ENCODE assay signal across 12 cellular contexts in the genomic region with DNA sequence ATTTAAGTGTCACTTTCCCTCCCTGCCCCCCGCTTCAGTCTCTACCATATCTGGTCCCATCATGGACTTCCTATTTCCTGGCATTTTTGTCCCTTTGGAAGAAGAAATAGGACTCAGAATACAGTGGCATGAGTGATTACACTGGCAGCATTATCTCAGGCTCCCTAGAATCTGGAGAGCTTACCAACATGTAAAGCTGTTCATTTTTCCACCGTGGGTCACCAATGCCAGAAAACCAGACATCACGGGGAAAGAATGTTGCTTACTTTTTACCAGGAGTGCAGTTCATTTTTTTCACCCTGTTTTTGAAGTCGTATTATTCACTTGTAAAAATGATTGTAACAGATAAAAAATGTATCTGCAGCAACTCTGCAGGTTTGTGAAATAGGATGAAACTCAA. TPM values are rescaled to one million over a fixed set of nuclear protein-coding genes. Genes with fewer than 3 reads are reported as not detected.
DNase-seq lines count a peak whose midpoint lies in the region; ATAC-seq and TF ChIP-seq lines count a peak whose summit lies in the region.
"Had no signal": no experiment of that assay in that cellular context is flagged by ENCODE, and none has a peak within 500 bp of the region (broad histone marks: within the 10 kb centered on the region; RNA-seq: fewer than 3 reads in every experiment).

No MANE protein-coding gene starts in this region.

- intact Hi-C loops in vagina (cut with DNase I) (no loop called here), esophagus squamous epithelium (cut with DNase I) (no loop called here)

- H3K36me3 ChIP-seq in mesodermal cell (ENCODE audit: control insufficient read depth, insufficient read depth, low read length): peaks cover 9% of the 10 kb centered on the region
- H3K36me3 ChIP-seq in vagina: no peaks in the 10 kb centered on the region
- H3K36me3 ChIP-seq in esophagus squamous epithelium: peaks cover 0 to 19% (median 0%) of the 10 kb centered on the region in 3 donors

- no peaks in the 10 kb centered on the region for H3K9me3 Mint-ChIP-seq in activated naive CD8-positive, alpha-beta T cell treated with anti-CD3 and anti-CD28 coated beads, Interleukin-2, amount 50 U/mL, for 24 hours
- no peaks in the 10 kb centered on the region for H3K9me3 Mint-ChIP-seq in activated naive CD8-positive, alpha-beta T cell treated with anti-CD3 and anti-CD28 coated beads for 36 hours

- H3K27ac ChIP-seq in mesodermal cell (ENCODE audit: low read depth, low read length, severe bottlenecking) (peak overlapping the region; percentile 38), vagina (peak overlapping the region; percentile 54), esophagus squamous epithelium (peak overlapping the region in 2 of 4 donors; percentile 25 to 36)

- H3K36me3 Mint-ChIP-seq in activated naive CD8-positive, alpha-beta T cell treated with anti-CD3 and anti-CD28 coated beads, Interleukin-2, amount 50 U/mL, for 24 hours (ENCODE audit: low read depth): peaks cover 24% of the 10 kb centered on the region
- H3K36me3 Mint-ChIP-seq in activated naive CD8-positive, alpha-beta T cell treated with anti-CD3 and anti-CD28 coated beads for 36 hours: peaks cover 20% of the 10 kb centered on the region

- TF ChIP-seq POLR2A in vagina (IDR thresholded peaks at IDR 0.05): no peak
- TF ChIP-seq POLR2A in esophagus squamous epithelium (IDR thresholded peaks at IDR 0.05): no peak

- no peaks in the 10 kb centered on the region for H3K27me3 Mint-ChIP-seq in activated naive CD8-positive, alpha-beta T cell treated with anti-CD3 and anti-CD28 coated beads, Interleukin-2, amount 50 U/mL, for 24 hours
- no peaks in the 10 kb centered on the region for H3K27me3 Mint-ChIP-seq in activated naive CD8-positive, alpha-beta T cell treated with anti-CD3 and anti-CD28 coated beads for 36 hours

- no peak for DNase-seq in activated naive CD8-positive, alpha-beta T cell treated with anti-CD3 and anti-CD28 coated beads, Interleukin-2, amount 50 U/mL, for 24 hours
- DNase-seq in activated naive CD8-positive, alpha-beta T cell treated with anti-CD3 and anti-CD28 coated beads for 36 hours: no peak
- DNase-seq in cerebellum (ENCODE audit: low spot score): peak; percentile 15
- DNase-seq in vagina (ENCODE audit: extremely low spot score in 2 of 2): no peak
- DNase-seq in esophagus squamous epithelium (lab: John Stamatoyannopoulos, UW): no peak
- DNase-seq: mesendoderm, NCI-H1694, OCI-M1 had no signal

- 83 to 100% methylated on average over 1 to 3 of the region's 4 CpGs for WGBS in mesodermal cell (ENCODE audit: insufficient coverage in 2 of 2), 2 experiments
- WGBS in esophagus squamous epithelium, 2 donors: 68 to 78% methylated on average over 4 of the region's 4 CpGs

- H3K9me3 ChIP-seq in mesodermal cell (ENCODE audit: control insufficient read depth, low read length): no peaks in the 10 kb centered on the region
- H3K9me3 ChIP-seq in vagina: no peaks in the 10 kb centered on the region
- no peaks in the 10 kb centered on the region for H3K9me3 ChIP-seq in esophagus squamous epithelium

- H3K4me1 ChIP-seq in mesodermal cell (ENCODE audit: control insufficient read depth, insufficient read depth, low read length, poor library complexity, severe bottlenecking) (peaks cover 17% of the 10 kb centered on the region), vagina (peaks cover 32% of the 10 kb centered on the region), esophagus squamous epithelium (peaks cover 0 to 37% (median 13%) of the 10 kb centered on the region in 3 donors)

- peaks cover 58% of the 10 kb centered on the region for H3K4me1 Mint-ChIP-seq in activated naive CD8-positive, alpha-beta T cell treated with anti-CD3 and anti-CD28 coated beads, Interleukin-2, amount 50 U/mL, for 24 hours
- peaks cover 38% of the 10 kb centered on the region for H3K4me1 Mint-ChIP-seq in activated naive CD8-positive, alpha-beta T cell treated with anti-CD3 and anti-CD28 coated beads for 36 hours

- H3K4me3 Mint-ChIP-seq in activated naive CD8-positive, alpha-beta T cell treated with anti-CD3 and anti-CD28 coated beads, Interleukin-2, amount 50 U/mL, for 24 hours: no peak overlapping the region
- H3K4me3 Mint-ChIP-seq in activated naive CD8-positive, alpha-beta T cell treated with anti-CD3 and anti-CD28 coated beads for 36 hours: no peak overlapping the region

- ATAC-seq in activated naive CD8-positive, alpha-beta T cell treated with anti-CD3 and anti-CD28 coated beads, Interleukin-2, amount 50 U/mL, for 24 hours: no peak
- ATAC-seq in GM18519 (IDR thresholded peaks at IDR 0.05; ENCODE audit: low FRiP score, unreplicated experiment) (no peak), GM18867 (IDR thresholded peaks at IDR 0.05; ENCODE audit: unreplicated experiment) (no peak)

- H3K27me3 ChIP-seq in vagina: no peaks in the 10 kb centered on the region
- no peaks in the 10 kb centered on the region for H3K27me3 ChIP-seq in esophagus squamous epithelium

- peak overlapping the region; percentile 74 for H3K27ac Mint-ChIP-seq in activated naive CD8-positive, alpha-beta T cell treated with anti-CD3 and anti-CD28 coated beads, Interleukin-2, amount 50 U/mL, for 24 hours
- no peak overlapping the region for H3K27ac Mint-ChIP-seq in activated naive CD8-positive, alpha-beta T cell treated with anti-CD3 and anti-CD28 coated beads for 36 hours

- no peak overlapping the region for H3K4me3 ChIP-seq in mesodermal cell (ENCODE audit: extremely low read depth, insufficient read depth, low read length, poor library complexity, severe bottlenecking)
- no peak overlapping the region for H3K4me3 ChIP-seq in vagina
- no peak overlapping the region for H3K4me3 ChIP-seq in esophagus squamous epithelium
- H3K4me3 ChIP-seq: skin epidermis had no signal

- TF ChIP-seq CTCF in vagina (IDR thresholded peaks at IDR 0.05) (no peak), esophagus squamous epithelium (IDR thresholded peaks at IDR 0.05) (no peak)

RNA-seq across cellular contexts. Expression of a gene that starts 44.8 kb away (rescaled TPM):
- total RNA-seq in activated naive CD8-positive, alpha-beta T cell treated with anti-CD3 and anti-CD28 coated beads for 36 hours: 10 to 100 TPM; 21.8 to 23.2 TPM
- total RNA-seq in cerebellum (116 TPM), vagina (33.1 TPM), esophagus squamous epithelium (10 to 100 TPM; 39.6 to 54.6 (median 44.8) TPM)
- polyA plus RNA-seq in mesodermal cell (2013, experiment 1 of 2): 29.3 TPM
- 29.7 TPM for polyA plus RNA-seq in mesodermal cell (2013, experiment 2 of 2)
